Comparison of ENCODE assay signal across 8 cellular contexts in the genomic region with DNA sequence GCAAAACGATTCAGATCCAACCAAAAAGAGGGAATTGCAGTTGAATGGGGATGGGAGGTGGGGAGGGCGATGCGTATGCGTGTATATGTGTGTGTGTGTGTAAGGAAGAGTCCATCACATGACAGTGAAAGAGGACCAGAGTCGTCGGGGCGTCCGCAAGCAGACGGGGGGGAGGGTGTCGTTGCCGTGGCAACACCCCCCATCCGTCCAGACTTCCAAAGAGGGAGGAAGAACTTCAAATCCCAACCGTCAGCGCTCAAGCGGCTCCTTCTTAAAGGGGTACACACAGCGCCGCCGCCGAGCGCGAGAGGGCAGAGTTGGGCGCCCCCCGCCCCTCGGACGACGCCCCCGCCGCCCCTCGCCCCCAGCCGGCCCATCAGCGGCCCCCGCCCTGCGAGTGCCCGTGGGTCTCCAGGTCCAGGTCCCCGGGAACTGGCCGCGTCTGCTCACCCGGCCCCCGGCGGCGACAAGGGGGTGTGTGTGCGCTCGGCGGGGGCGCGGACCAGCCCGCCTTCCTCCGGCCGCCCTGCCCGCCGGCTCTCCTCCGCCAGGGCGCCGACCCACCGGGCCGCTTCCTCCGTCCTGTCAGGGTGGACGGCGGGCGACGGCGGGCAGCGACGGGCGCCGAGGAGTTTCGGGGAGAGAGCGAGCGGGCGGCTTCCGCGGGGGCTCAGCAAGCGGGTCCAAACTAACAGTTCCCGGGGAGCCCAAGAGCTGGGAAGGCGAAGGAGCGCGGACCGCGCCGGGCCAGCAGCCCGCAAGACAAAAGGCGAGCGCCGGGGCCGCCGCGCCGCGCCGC. TPM values are rescaled to one million over a fixed set of nuclear protein-coding genes. Genes with fewer than 3 reads are reported as not detected.
A peak's percentile ranks its signal among the peaks of the same experiment; 100 is the strongest.
DNase-seq lines count a peak whose midpoint lies in the region; ATAC-seq and TF ChIP-seq lines count a peak whose summit lies in the region.

No MANE protein-coding gene starts in this region.

- intact Hi-C loops in ascending aorta (cut with DNase I) (loop anchor here (2.0 kb wide), 1 partner anchor 406 kb away; the partner anchor contains the start of gene MED28), posterior cingulate gyrus (cut with DNase I) (loop anchor here (5.0 kb wide), 2 partner anchors 209 to 571 kb away; partner anchors contain the start of genes DCAF16 and NCAPG)

- H3K36me3 ChIP-seq in ascending aorta = no peaks in the 10 kb centered on the region
- no peaks in the 10 kb centered on the region for H3K36me3 ChIP-seq in right atrium auricular region

- H3K27me3 ChIP-seq in ascending aorta (no peaks in the 10 kb centered on the region), right atrium auricular region (no peaks in the 10 kb centered on the region)

- H3K4me1 ChIP-seq in ascending aorta (peaks cover 2 to 3% of the 10 kb centered on the region in 2 donors), right atrium auricular region (peaks cover 0 to 16% of the 10 kb centered on the region in 2 donors)

- DNase-seq in GM12864 (ENCODE audit: low read depth) (peak; percentile 37), NCI-H1092 treated with DMSO at 0.1 percent for 48 hours (lab: John Stamatoyannopoulos, UW) (peak; percentile 78), T follicular helper cell (ENCODE audit: low read depth) (peak; percentile 18), ascending aorta (ENCODE audit: low spot score in 2 of 2) (peak; percentile 20 to 84), right atrium auricular region (ENCODE audit: low spot score) (peak; percentile 78), posterior cingulate gyrus (peak; percentile 37 to 95 (median 68)), cerebellar nuclear complex (lab: John Stamatoyannopoulos, UW) (no peak)

- H3K27ac ChIP-seq in ascending aorta (peak overlapping the region; percentile 83 to 91), right atrium auricular region (peak overlapping the region; percentile 97 to 99)

- peak; percentile 10 for ATAC-seq in HG02678 (IDR thresholded peaks at IDR 0.05; ENCODE audit: unreplicated experiment)

- H3K4me3 ChIP-seq in GM12864 (ENCODE audit: low read depth, low read length) (peak overlapping the region; percentile 97), ascending aorta (peak overlapping the region; percentile 89 to 100), right atrium auricular region (peak overlapping the region; percentile 64 to 95)

- H3K9me3 ChIP-seq in ascending aorta (no peaks in the 10 kb centered on the region), right atrium auricular region (no peaks in the 10 kb centered on the region)

- TF ChIP-seq CTCF in GM12864 (IDR thresholded peaks at IDR 0.05; ENCODE audit: low read depth, low read length, missing control alignments) (peak; percentile 11), ascending aorta (IDR thresholded peaks at IDR 0.05) (no peak), right atrium auricular region (IDR thresholded peaks at IDR 0.05) (no peak)

RNA-seq across cellular contexts. Expression of gene LCORL, which starts 0.7 kb away (rescaled TPM):
- 1.4 TPM for total RNA-seq in ascending aorta
- 10 to 100 TPM in 1 of 2 donors, 1 to 10 TPM in 1; 8.8 to 12.3 TPM for total RNA-seq in right atrium auricular region

Comparison
In these comparisons a context has a peak if more than half of its experiments do, and no peak if none do; other contexts are left out.
1. DNase-seq: peak in GM12864 (single experiment), NCI-H1092 treated with DMSO at 0.1 percent for 48 hours (single experiment), T follicular helper cell (single experiment), ascending aorta (2 of 2), right atrium auricular region (single experiment) and posterior cingulate gyrus (10 of 10); none in cerebellar nuclear complex (0 of 2).
2. Peak in every context shown above with its lines, with median percentiles within 50 percentile points of each other: H3K4me3 ChIP-seq.